In genomic region chr1:221994274-221994698, GRCh38 we compare ENCODE assay signal across 7 cellular contexts.
DNase-seq lines count a peak whose midpoint lies in the region; ATAC-seq and TF ChIP-seq lines count a peak whose summit lies in the region.

No MANE protein-coding gene starts in this region.

- no peaks in the 10 kb centered on the region for H3K9me3 Mint-ChIP-seq in activated T-helper 17 cell treated with anti-CD3 and anti-CD28 coated beads, Interleukin-2, amount 50 U/mL, for 72 hours
- no peaks in the 10 kb centered on the region for H3K9me3 Mint-ChIP-seq in endothelial cell (ENCODE audit: unreplicated experiment)

- H3K4me3 Mint-ChIP-seq in activated T-helper 17 cell treated with anti-CD3 and anti-CD28 coated beads, Interleukin-2, amount 50 U/mL, for 72 hours: peak overlapping the region; percentile 34
- no peak overlapping the region for H3K4me3 Mint-ChIP-seq in endothelial cell (ENCODE audit: unreplicated experiment)

- DNase-seq in stimulated activated CD8-positive, alpha-beta memory T cell treated with anti-CD3 and anti-CD28 coated beads, Interleukin-15, amount 100 ng/mL, for 24 hours (ENCODE audit: low read depth): peak; percentile 0
- DNase-seq in NCI-H1694 treated with DMSO at 0.1 percent for 48 hours (lab: John Stamatoyannopoulos, UW): no peak
- no peak for DNase-seq in KG1 (lab: John Stamatoyannopoulos, UW)
- DNase-seq in endothelial cell (ENCODE audit: low spot score): no peak

- no peaks in the 10 kb centered on the region for H3K36me3 Mint-ChIP-seq in activated T-helper 17 cell treated with anti-CD3 and anti-CD28 coated beads, Interleukin-2, amount 50 U/mL, for 72 hours (ENCODE audit: low read depth)
- H3K36me3 Mint-ChIP-seq in endothelial cell (ENCODE audit: low read depth, unreplicated experiment): no peaks in the 10 kb centered on the region

- peak; percentile 49 for ATAC-seq in GM19372 (IDR thresholded peaks at IDR 0.05; ENCODE audit: low read depth, unreplicated experiment)
- ATAC-seq in HG03064 (IDR thresholded peaks at IDR 0.05; ENCODE audit: low read depth, unreplicated experiment): peak; percentile 63
- ATAC-seq in activated T-helper 17 cell treated with anti-CD3 and anti-CD28 coated beads, Interleukin-2, amount 50 U/mL, for 72 hours (replicated peaks): peak; percentile 73

- no peak for TF ChIP-seq CTCF in endothelial cell (IDR thresholded peaks at IDR 0.05; ENCODE audit: unreplicated experiment)

- peaks cover 20% of the 10 kb centered on the region for H3K4me1 Mint-ChIP-seq in activated T-helper 17 cell treated with anti-CD3 and anti-CD28 coated beads, Interleukin-2, amount 50 U/mL, for 72 hours
- no peaks in the 10 kb centered on the region for H3K4me1 Mint-ChIP-seq in endothelial cell (ENCODE audit: unreplicated experiment)

- H3K27ac Mint-ChIP-seq in activated T-helper 17 cell treated with anti-CD3 and anti-CD28 coated beads, Interleukin-2, amount 50 U/mL, for 72 hours: peak overlapping the region; percentile 80
- no peak overlapping the region for H3K27ac Mint-ChIP-seq in endothelial cell (ENCODE audit: unreplicated experiment)

- H3K27me3 Mint-ChIP-seq in activated T-helper 17 cell treated with anti-CD3 and anti-CD28 coated beads, Interleukin-2, amount 50 U/mL, for 72 hours: no peaks in the 10 kb centered on the region
- H3K27me3 Mint-ChIP-seq in endothelial cell (ENCODE audit: unreplicated experiment): no peaks in the 10 kb centered on the region
